In the genomic region with DNA sequence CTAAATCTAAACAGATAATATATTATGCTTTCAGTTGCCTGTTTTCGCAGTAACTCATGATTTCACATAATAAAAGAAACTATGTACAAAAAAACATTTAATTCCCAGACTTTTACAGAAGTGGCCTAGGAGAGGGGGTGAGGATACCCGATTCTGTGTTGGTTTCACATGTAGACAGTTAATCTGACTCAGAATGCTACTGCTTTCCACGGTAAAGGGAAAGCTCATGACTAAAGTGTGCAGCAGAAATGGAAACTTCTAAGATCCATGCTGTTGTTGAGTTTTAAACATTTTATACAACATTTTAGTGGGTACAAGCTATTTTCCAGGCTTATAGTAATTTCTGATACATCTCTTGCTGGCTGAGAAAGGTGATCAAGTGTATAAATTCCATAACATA, we compare ENCODE assay signal across 1 cellular context.
TF ChIP-seq lines count a peak whose summit lies in the region.

No MANE protein-coding gene starts in this region.

TF ChIP-seq in GM12878, 131 proteins besides CTCF, POLR2A, EP300 and RAD21 (continued from another document and continues in another):
- TF ChIP-seq, protein P1, sequence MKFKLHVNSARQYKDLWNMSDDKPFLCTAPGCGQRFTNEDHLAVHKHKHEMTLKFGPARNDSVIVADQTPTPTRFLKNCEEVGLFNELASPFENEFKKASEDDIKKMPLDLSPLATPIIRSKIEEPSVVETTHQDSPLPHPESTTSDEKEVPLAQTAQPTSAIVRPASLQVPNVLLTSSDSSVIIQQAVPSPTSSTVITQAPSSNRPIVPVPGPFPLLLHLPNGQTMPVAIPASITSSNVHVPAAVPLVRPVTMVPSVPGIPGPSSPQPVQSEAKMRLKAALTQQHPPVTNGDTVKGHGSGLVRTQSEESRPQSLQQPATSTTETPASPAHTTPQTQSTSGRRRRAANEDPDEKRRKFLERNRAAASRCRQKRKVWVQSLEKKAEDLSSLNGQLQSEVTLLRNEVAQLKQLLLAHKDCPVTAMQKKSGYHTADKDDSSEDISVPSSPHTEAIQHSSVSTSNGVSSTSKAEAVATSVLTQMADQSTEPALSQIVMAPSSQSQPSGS (IDR thresholded peaks at IDR 0.05; ENCODE audit: low read length), result peak; percentile 41; the same call in 1 of the 2 replicates
- TF ChIP-seq STAT1 (conservative IDR thresholded peaks at IDR 0.05) (no peak), ESRRA (IDR thresholded peaks at IDR 0.05; ENCODE audit: low read length) (no peak), CHD2 (IDR thresholded peaks at IDR 0.05; ENCODE audit: borderline replicate concordance, low read depth, low read length) (no peak), HDGF (IDR thresholded peaks at IDR 0.05) (no peak), CREM (IDR thresholded peaks at IDR 0.05; ENCODE audit: low read depth) (peak; percentile 63; the same call in 1 of the 2 replicates), RFX5 (IDR thresholded peaks at IDR 0.05; ENCODE audit: low read depth, low read length) (no peak), IKZF1 (conservative IDR thresholded peaks at IDR 0.05) (peak; percentile 76), NFYA (IDR thresholded peaks at IDR 0.05; ENCODE audit: borderline replicate concordance, low read depth, low read length) (no peak), TCF7 (IDR thresholded peaks at IDR 0.05; ENCODE audit: borderline replicate concordance) (no peak), EZH2 (IDR thresholded peaks at IDR 0.05; ENCODE audit: borderline replicate concordance, control insufficient read depth, low read depth, low read length) (no peak), SPI1 (IDR thresholded peaks at IDR 0.05; ENCODE audit: borderline replicate concordance, insufficient read depth, low read depth, low read length) (peak; percentile 24; the same call in 1 of the 2 replicates), BCL11A (IDR thresholded peaks at IDR 0.05; ENCODE audit: low read depth, low read length) (peak; percentile 33; the same call in 1 of the 2 replicates), NR2F1 (conservative IDR thresholded peaks at IDR 0.05) (no peak), SREBF2 (IDR thresholded peaks at IDR 0.05; ENCODE audit: low read length) (no peak), NFXL1 (IDR thresholded peaks at IDR 0.05; ENCODE audit: borderline replicate concordance) (no peak), ZBED1 (IDR thresholded peaks at IDR 0.05; ENCODE audit: borderline replicate concordance) (no peak), ATF7 (IDR thresholded peaks at IDR 0.05; ENCODE audit: low read depth) (no peak)
- TF ChIP-seq, protein P2, sequence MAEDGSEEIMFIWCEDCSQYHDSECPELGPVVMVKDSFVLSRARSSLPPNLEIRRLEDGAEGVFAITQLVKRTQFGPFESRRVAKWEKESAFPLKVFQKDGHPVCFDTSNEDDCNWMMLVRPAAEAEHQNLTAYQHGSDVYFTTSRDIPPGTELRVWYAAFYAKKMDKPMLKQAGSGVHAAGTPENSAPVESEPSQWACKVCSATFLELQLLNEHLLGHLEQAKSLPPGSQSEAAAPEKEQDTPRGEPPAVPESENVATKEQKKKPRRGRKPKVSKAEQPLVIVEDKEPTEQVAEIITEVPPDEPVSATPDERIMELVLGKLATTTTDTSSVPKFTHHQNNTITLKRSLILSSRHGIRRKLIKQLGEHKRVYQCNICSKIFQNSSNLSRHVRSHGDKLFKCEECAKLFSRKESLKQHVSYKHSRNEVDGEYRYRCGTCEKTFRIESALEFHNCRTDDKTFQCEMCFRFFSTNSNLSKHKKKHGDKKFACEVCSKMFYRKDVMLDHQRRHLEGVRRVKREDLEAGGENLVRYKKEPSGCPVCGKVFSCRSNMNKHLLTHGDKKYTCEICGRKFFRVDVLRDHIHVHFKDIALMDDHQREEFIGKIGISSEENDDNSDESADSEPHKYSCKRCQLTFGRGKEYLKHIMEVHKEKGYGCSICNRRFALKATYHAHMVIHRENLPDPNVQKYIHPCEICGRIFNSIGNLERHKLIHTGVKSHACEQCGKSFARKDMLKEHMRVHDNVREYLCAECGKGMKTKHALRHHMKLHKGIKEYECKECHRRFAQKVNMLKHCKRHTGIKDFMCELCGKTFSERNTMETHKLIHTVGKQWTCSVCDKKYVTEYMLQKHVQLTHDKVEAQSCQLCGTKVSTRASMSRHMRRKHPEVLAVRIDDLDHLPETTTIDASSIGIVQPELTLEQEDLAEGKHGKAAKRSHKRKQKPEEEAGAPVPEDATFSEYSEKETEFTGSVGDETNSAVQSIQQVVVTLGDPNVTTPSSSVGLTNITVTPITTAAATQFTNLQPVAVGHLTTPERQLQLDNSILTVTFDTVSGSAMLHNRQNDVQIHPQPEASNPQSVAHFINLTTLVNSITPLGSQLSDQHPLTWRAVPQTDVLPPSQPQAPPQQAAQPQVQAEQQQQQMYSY (CRISPR knock-in tag; IDR thresholded peaks at IDR 0.05), result no peak
- TF ChIP-seq, protein P3, sequence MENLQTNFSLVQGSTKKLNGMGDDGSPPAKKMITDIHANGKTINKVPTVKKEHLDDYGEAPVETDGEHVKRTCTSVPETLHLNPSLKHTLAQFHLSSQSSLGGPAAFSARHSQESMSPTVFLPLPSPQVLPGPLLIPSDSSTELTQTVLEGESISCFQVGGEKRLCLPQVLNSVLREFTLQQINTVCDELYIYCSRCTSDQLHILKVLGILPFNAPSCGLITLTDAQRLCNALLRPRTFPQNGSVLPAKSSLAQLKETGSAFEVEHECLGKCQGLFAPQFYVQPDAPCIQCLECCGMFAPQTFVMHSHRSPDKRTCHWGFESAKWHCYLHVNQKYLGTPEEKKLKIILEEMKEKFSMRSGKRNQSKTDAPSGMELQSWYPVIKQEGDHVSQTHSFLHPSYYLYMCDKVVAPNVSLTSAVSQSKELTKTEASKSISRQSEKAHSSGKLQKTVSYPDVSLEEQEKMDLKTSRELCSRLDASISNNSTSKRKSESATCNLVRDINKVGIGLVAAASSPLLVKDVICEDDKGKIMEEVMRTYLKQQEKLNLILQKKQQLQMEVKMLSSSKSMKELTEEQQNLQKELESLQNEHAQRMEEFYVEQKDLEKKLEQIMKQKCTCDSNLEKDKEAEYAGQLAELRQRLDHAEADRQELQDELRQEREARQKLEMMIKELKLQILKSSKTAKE (IDR thresholded peaks at IDR 0.05; ENCODE audit: low read depth, poor library complexity, severe bottlenecking), result no peak
- TF ChIP-seq, protein P4, sequence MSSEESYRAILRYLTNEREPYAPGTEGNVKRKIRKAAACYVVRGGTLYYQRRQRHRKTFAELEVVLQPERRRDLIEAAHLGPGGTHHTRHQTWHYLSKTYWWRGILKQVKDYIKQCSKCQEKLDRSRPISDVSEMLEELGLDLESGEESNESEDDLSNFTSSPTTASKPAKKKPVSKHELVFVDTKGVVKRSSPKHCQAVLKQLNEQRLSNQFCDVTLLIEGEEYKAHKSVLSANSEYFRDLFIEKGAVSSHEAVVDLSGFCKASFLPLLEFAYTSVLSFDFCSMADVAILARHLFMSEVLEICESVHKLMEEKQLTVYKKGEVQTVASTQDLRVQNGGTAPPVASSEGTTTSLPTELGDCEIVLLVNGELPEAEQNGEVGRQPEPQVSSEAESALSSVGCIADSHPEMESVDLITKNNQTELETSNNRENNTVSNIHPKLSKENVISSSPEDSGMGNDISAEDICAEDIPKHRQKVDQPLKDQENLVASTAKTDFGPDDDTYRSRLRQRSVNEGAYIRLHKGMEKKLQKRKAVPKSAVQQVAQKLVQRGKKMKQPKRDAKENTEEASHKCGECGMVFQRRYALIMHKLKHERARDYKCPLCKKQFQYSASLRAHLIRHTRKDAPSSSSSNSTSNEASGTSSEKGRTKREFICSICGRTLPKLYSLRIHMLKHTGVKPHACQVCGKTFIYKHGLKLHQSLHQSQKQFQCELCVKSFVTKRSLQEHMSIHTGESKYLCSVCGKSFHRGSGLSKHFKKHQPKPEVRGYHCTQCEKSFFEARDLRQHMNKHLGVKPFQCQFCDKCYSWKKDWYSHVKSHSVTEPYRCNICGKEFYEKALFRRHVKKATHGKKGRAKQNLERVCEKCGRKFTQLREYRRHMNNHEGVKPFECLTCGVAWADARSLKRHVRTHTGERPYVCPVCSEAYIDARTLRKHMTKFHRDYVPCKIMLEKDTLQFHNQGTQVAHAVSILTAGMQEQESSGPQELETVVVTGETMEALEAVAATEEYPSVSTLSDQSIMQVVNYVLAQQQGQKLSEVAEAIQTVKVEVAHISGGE (CRISPR knock-in tag; IDR thresholded peaks at IDR 0.05), result no peak
- TF ChIP-seq, protein P5, sequence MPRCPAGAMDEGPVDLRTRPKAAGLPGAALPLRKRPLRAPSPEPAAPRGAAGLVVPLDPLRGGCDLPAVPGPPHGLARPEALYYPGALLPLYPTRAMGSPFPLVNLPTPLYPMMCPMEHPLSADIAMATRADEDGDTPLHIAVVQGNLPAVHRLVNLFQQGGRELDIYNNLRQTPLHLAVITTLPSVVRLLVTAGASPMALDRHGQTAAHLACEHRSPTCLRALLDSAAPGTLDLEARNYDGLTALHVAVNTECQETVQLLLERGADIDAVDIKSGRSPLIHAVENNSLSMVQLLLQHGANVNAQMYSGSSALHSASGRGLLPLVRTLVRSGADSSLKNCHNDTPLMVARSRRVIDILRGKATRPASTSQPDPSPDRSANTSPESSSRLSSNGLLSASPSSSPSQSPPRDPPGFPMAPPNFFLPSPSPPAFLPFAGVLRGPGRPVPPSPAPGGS (IDR thresholded peaks at IDR 0.05; ENCODE audit: borderline replicate concordance, insufficient read depth, low read depth, low read length, poor library complexity, severe bottlenecking), result peak; percentile 42
- TF ChIP-seq, protein P6, sequence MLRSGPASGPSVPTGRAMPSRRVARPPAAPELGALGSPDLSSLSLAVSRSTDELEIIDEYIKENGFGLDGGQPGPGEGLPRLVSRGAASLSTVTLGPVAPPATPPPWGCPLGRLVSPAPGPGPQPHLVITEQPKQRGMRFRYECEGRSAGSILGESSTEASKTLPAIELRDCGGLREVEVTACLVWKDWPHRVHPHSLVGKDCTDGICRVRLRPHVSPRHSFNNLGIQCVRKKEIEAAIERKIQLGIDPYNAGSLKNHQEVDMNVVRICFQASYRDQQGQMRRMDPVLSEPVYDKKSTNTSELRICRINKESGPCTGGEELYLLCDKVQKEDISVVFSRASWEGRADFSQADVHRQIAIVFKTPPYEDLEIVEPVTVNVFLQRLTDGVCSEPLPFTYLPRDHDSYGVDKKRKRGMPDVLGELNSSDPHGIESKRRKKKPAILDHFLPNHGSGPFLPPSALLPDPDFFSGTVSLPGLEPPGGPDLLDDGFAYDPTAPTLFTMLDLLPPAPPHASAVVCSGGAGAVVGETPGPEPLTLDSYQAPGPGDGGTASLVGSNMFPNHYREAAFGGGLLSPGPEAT (IDR thresholded peaks at IDR 0.05; ENCODE audit: low read depth), result peak; percentile 71
- TF ChIP-seq, protein P7, sequence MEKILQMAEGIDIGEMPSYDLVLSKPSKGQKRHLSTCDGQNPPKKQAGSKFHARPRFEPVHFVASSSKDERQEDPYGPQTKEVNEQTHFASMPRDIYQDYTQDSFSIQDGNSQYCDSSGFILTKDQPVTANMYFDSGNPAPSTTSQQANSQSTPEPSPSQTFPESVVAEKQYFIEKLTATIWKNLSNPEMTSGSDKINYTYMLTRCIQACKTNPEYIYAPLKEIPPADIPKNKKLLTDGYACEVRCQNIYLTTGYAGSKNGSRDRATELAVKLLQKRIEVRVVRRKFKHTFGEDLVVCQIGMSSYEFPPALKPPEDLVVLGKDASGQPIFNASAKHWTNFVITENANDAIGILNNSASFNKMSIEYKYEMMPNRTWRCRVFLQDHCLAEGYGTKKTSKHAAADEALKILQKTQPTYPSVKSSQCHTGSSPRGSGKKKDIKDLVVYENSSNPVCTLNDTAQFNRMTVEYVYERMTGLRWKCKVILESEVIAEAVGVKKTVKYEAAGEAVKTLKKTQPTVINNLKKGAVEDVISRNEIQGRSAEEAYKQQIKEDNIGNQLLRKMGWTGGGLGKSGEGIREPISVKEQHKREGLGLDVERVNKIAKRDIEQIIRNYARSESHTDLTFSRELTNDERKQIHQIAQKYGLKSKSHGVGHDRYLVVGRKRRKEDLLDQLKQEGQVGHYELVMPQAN (conservative IDR thresholded peaks at IDR 0.05), result no peak
- TF ChIP-seq, protein P8, sequence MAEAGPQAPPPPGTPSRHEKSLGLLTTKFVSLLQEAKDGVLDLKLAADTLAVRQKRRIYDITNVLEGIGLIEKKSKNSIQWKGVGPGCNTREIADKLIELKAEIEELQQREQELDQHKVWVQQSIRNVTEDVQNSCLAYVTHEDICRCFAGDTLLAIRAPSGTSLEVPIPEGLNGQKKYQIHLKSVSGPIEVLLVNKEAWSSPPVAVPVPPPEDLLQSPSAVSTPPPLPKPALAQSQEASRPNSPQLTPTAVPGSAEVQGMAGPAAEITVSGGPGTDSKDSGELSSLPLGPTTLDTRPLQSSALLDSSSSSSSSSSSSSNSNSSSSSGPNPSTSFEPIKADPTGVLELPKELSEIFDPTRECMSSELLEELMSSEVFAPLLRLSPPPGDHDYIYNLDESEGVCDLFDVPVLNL (IDR thresholded peaks at IDR 0.05; ENCODE audit: low read depth, low read length), result no peak
- TF ChIP-seq, protein P9, sequence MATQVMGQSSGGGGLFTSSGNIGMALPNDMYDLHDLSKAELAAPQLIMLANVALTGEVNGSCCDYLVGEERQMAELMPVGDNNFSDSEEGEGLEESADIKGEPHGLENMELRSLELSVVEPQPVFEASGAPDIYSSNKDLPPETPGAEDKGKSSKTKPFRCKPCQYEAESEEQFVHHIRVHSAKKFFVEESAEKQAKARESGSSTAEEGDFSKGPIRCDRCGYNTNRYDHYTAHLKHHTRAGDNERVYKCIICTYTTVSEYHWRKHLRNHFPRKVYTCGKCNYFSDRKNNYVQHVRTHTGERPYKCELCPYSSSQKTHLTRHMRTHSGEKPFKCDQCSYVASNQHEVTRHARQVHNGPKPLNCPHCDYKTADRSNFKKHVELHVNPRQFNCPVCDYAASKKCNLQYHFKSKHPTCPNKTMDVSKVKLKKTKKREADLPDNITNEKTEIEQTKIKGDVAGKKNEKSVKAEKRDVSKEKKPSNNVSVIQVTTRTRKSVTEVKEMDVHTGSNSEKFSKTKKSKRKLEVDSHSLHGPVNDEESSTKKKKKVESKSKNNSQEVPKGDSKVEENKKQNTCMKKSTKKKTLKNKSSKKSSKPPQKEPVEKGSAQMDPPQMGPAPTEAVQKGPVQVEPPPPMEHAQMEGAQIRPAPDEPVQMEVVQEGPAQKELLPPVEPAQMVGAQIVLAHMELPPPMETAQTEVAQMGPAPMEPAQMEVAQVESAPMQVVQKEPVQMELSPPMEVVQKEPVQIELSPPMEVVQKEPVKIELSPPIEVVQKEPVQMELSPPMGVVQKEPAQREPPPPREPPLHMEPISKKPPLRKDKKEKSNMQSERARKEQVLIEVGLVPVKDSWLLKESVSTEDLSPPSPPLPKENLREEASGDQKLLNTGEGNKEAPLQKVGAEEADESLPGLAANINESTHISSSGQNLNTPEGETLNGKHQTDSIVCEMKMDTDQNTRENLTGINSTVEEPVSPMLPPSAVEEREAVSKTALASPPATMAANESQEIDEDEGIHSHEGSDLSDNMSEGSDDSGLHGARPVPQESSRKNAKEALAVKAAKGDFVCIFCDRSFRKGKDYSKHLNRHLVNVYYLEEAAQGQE (IDR thresholded peaks at IDR 0.05; ENCODE audit: low read depth, low read length), result no peak
